ENCODE assay signal across 8 cellular contexts in the genomic region with DNA sequence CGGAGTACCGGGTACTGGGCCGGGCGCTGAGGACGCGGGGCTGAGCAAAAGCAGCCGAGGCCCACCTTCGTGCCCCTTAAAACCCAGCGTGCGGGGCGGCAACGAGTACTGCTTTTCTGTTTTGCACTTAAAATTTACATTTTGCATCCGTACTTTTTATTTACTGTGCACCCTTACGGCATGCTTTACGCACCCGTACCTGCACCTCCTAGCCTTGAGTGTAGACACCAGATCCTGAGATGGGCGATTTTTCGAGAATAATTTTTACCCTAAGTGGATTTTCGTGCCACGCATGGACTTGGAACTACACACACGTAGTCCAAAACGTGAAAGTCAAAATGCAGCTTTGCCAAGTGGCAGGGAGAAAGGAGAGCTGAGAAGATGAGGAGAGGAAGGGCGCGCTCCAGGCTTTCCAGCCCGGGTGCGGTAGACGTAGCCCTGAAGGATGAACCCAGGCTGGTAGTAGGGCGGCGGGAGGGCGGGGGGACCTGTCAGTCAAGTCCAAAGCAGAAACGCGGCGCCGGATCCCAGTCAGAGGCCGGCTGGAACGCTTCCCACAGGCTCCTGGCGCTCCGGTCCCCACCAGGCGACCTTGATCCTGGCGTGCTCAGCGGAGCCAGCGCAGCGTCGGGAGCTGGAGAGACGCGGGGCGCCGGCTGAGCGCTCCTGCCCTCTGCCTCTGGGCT. TPM values are rescaled to one million over a fixed set of nuclear protein-coding genes. Genes with fewer than 3 reads are reported as not detected.
DNase-seq lines count a peak whose midpoint lies in the region; ATAC-seq, FAIRE-seq and TF ChIP-seq lines count a peak whose summit lies in the region.

No MANE protein-coding gene starts in this region.

- intact Hi-C loops in lower lobe of right lung (cut with DNase I), result no loop called here

- TF ChIP-seq EP300 in upper lobe of left lung (IDR thresholded peaks at IDR 0.05), result no peak

- H3K4me3 ChIP-seq in lower lobe of right lung, result peak overlapping the region; percentile 50
- H3K4me3 ChIP-seq in upper lobe of left lung, result peak overlapping the region in 3 of 4 donors; percentile 45 to 56 (median 56)

- H3K9me3 ChIP-seq in lower lobe of right lung, result no peaks in the 10 kb centered on the region
- no peaks in the 10 kb centered on the region for H3K9me3 ChIP-seq in upper lobe of left lung

- no peak for FAIRE-seq in frontal cortex (lab: Jason Lieb, UNC)

- H3K4me1 ChIP-seq in lower lobe of right lung (peaks cover 25% of the 10 kb centered on the region), upper lobe of left lung (peaks cover 15 to 50% (median 19%) of the 10 kb centered on the region in 4 donors)

- H3K27ac ChIP-seq in lower lobe of right lung, result no peak overlapping the region
- no peak overlapping the region for H3K27ac ChIP-seq in upper lobe of left lung

- 4% methylated on average over 44 of the region's 49 CpGs for WGBS in upper lobe of left lung, 2 donors

- peaks cover 44% of the 10 kb centered on the region for H3K27me3 Mint-ChIP-seq in activated naive CD4-positive, alpha-beta T cell treated with anti-CD3 and anti-CD28 coated beads, Interleukin-2, amount 50 U/mL, for 24 hours
- H3K27me3 Mint-ChIP-seq in activated naive CD8-positive, alpha-beta T cell treated with anti-CD3 and anti-CD28 coated beads for 36 hours, result peaks cover 74% of the 10 kb centered on the region

- ATAC-seq in activated naive CD4-positive, alpha-beta T cell treated with anti-CD3 and anti-CD28 coated beads, Interleukin-2, amount 50 U/mL, for 72 hours, result no peak
- ATAC-seq in lower lobe of right lung, result peak in 1 of 2 donors; percentile 1
- ATAC-seq in upper lobe of left lung (ENCODE audit: low FRiP score in 2 of 2), result no peak
- ATAC-seq in HG03342 (IDR thresholded peaks at IDR 0.05; ENCODE audit: unreplicated experiment), result no peak
- no peak for ATAC-seq in HG02610 (IDR thresholded peaks at IDR 0.05; ENCODE audit: unreplicated experiment)

- H3K27me3 ChIP-seq in lower lobe of right lung (ENCODE audit: low read depth), result peaks cover 88% of the 10 kb centered on the region
- H3K27me3 ChIP-seq in upper lobe of left lung, result peaks cover 0 to 56% (median 32%) of the 10 kb centered on the region in 4 donors

- no peak overlapping the region for H3K27ac Mint-ChIP-seq in activated naive CD4-positive, alpha-beta T cell treated with anti-CD3 and anti-CD28 coated beads, Interleukin-2, amount 50 U/mL, for 24 hours
- no peak overlapping the region for H3K27ac Mint-ChIP-seq in activated naive CD4-positive, alpha-beta T cell treated with anti-CD3 and anti-CD28 coated beads, Interleukin-2, amount 50 U/mL, for 72 hours
- no peak overlapping the region for H3K27ac Mint-ChIP-seq in activated naive CD8-positive, alpha-beta T cell treated with anti-CD3 and anti-CD28 coated beads for 36 hours

- peak overlapping the region; percentile 80 for H3K4me3 Mint-ChIP-seq in activated naive CD4-positive, alpha-beta T cell treated with anti-CD3 and anti-CD28 coated beads, Interleukin-2, amount 50 U/mL, for 24 hours
- H3K4me3 Mint-ChIP-seq in activated naive CD8-positive, alpha-beta T cell treated with anti-CD3 and anti-CD28 coated beads for 36 hours, result peak overlapping the region; percentile 56

- TF ChIP-seq CTCF in lower lobe of right lung (IDR thresholded peaks at IDR 0.05) (no peak), upper lobe of left lung (IDR thresholded peaks at IDR 0.05) (no peak)

- H3K36me3 Mint-ChIP-seq in activated naive CD4-positive, alpha-beta T cell treated with anti-CD3 and anti-CD28 coated beads, Interleukin-2, amount 50 U/mL, for 24 hours, result no peaks in the 10 kb centered on the region
- peaks cover 6 to 11% of the 10 kb centered on the region in 2 donors for H3K36me3 Mint-ChIP-seq in activated naive CD4-positive, alpha-beta T cell treated with anti-CD3 and anti-CD28 coated beads, Interleukin-2, amount 50 U/mL, for 72 hours
- H3K36me3 Mint-ChIP-seq in activated naive CD8-positive, alpha-beta T cell treated with anti-CD3 and anti-CD28 coated beads for 36 hours, result no peaks in the 10 kb centered on the region

- TF ChIP-seq POLR2A in upper lobe of left lung (IDR thresholded peaks at IDR 0.05), result no peak

- H3K36me3 ChIP-seq in lower lobe of right lung (no peaks in the 10 kb centered on the region), upper lobe of left lung (no peaks in the 10 kb centered on the region)

- no peak for DNase-seq in activated naive CD4-positive, alpha-beta T cell treated with anti-CD3 and anti-CD28 coated beads, Interleukin-2, amount 50 U/mL, for 72 hours (ENCODE audit: low spot score in 2 of 2)
- DNase-seq in activated naive CD8-positive, alpha-beta T cell treated with anti-CD3 and anti-CD28 coated beads for 36 hours, result no peak
- DNase-seq in lower lobe of right lung, result no peak
- DNase-seq in upper lobe of left lung, result peak in 1 of 2 donors; percentile 81
- no peak for DNase-seq in frontal cortex (ENCODE audit: low spot score in 2 of 2)

- no peaks in the 10 kb centered on the region for H3K9me3 Mint-ChIP-seq in activated naive CD4-positive, alpha-beta T cell treated with anti-CD3 and anti-CD28 coated beads, Interleukin-2, amount 50 U/mL, for 24 hours
- peaks cover 0 to 5% of the 10 kb centered on the region in 2 donors for H3K9me3 Mint-ChIP-seq in activated naive CD4-positive, alpha-beta T cell treated with anti-CD3 and anti-CD28 coated beads, Interleukin-2, amount 50 U/mL, for 72 hours
- H3K9me3 Mint-ChIP-seq in activated naive CD8-positive, alpha-beta T cell treated with anti-CD3 and anti-CD28 coated beads for 36 hours, result no peaks in the 10 kb centered on the region

- H3K4me1 Mint-ChIP-seq in activated naive CD4-positive, alpha-beta T cell treated with anti-CD3 and anti-CD28 coated beads, Interleukin-2, amount 50 U/mL, for 24 hours, result peaks cover 16% of the 10 kb centered on the region
- peaks cover 5% of the 10 kb centered on the region for H3K4me1 Mint-ChIP-seq in activated naive CD8-positive, alpha-beta T cell treated with anti-CD3 and anti-CD28 coated beads for 36 hours

RNA-seq across cellular contexts. Expression of gene CBLN1, which starts 1.2 kb away (rescaled TPM):
- not detected for total RNA-seq in activated naive CD4-positive, alpha-beta T cell treated with anti-CD3 and anti-CD28 coated beads, Interleukin-2, amount 50 U/mL, for 72 hours
- not detected for total RNA-seq in activated naive CD8-positive, alpha-beta T cell treated with anti-CD3 and anti-CD28 coated beads for 36 hours
- total RNA-seq in lower lobe of right lung (not detected), upper lobe of left lung (under 1 TPM in 2 of 6 donors, not detected in 4; 0.10 to 0.49 TPM), frontal cortex (25.3 TPM)

Comparison
In these comparisons a context has a peak if more than half of its experiments do, and no peak if none do; other contexts are left out.
1. RNA of gene CBLN1, which starts 1.2 kb away (total RNA-seq): 25.3 TPM in frontal cortex (single experiment); not detected in lower lobe of right lung (single experiment), not detected in activated naive CD4-positive, alpha-beta T cell treated with anti-CD3 and anti-CD28 coated beads, Interleukin-2, amount 50 U/mL, for 72 hours, not detected in activated naive CD8-positive, alpha-beta T cell treated with anti-CD3 and anti-CD28 coated beads for 36 hours and 0.10 to 0.49 TPM in upper lobe of left lung; every median in the first group is over 10 times any median in the second.